19 cellular contexts compared by ENCODE assay signal in genomic region chrX:126985027-126985426, GRCh38.
DNase-seq lines count a peak whose midpoint lies in the region; ATAC-seq and TF ChIP-seq lines count a peak whose summit lies in the region.
"Had no signal": no experiment of that assay in that cellular context is flagged by ENCODE, and none has a peak within 500 bp of the region (broad histone marks: within the 10 kb centered on the region; RNA-seq: fewer than 3 reads in every experiment).

No MANE protein-coding gene starts in this region.

- no peak for TF ChIP-seq CTCF in left ventricle myocardium inferior (IDR thresholded peaks at IDR 0.05; ENCODE audit: borderline replicate concordance)
- no peak for TF ChIP-seq CTCF in nephron (IDR thresholded peaks at IDR 0.05; ENCODE audit: unreplicated experiment in 3 of 3)
- no peak for TF ChIP-seq CTCF in chondrocyte (IDR thresholded peaks at IDR 0.05)

- no peak for DNase-seq in Right ventricle myocardium superior
- DNase-seq in cardiac septum (ENCODE audit: low spot score), result no peak
- no peak for DNase-seq in left ventricle myocardium inferior
- DNase-seq in stimulated activated CD8-positive, alpha-beta memory T cell treated with anti-CD3 and anti-CD28 coated beads, Interleukin-4, amount 100 ng/mL, for 48 hours, result no peak
- DNase-seq in chondrocyte (ENCODE audit: low spot score), result no peak
- DNase-seq: 8988T; ACHN; C1 segment of cervical spinal cord; Calu3; CD4-positive, alpha-beta memory T cell; COR-L47; DMS53; DMS79 treated with DMSO at 0.1 percent for 48 hours; GF-D8; GOT3; HFFc6 had no signal

- H3K9me3 ChIP-seq in left ventricle myocardium inferior (replicated peaks), result no peaks in the 10 kb centered on the region
- H3K9me3 ChIP-seq: A549, HAP-1 had no signal

- no peaks in the 10 kb centered on the region for H3K4me1 ChIP-seq in left ventricle myocardium inferior
- H3K4me1 ChIP-seq: A549, HAP-1 had no signal

- no peak overlapping the region for H3K4me3 Mint-ChIP-seq in nephron
- H3K4me3 Mint-ChIP-seq in chondrocyte (ENCODE audit: unreplicated experiment), result no peak overlapping the region
- H3K4me3 Mint-ChIP-seq: CD4-positive, alpha-beta memory T cell; HFFc6 had no signal

- no peaks in the 10 kb centered on the region for H3K27me3 ChIP-seq in left ventricle myocardium inferior (ENCODE audit: low read depth)

- H3K27me3 Mint-ChIP-seq in nephron (ENCODE audit: low read depth), result no peaks in the 10 kb centered on the region
- no peaks in the 10 kb centered on the region for H3K27me3 Mint-ChIP-seq in chondrocyte (ENCODE audit: low read depth)
- H3K27me3 Mint-ChIP-seq: CD4-positive, alpha-beta memory T cell had no signal

- ATAC-seq in Right ventricle myocardium superior (ENCODE audit: poor library complexity), result peak; percentile 80
- ATAC-seq: A549 had no signal

- no peaks in the 10 kb centered on the region for H3K36me3 ChIP-seq in left ventricle myocardium inferior
- H3K36me3 ChIP-seq: HAP-1 had no signal

- H3K27ac Mint-ChIP-seq in nephron (peak overlapping the region; percentile 43 to 86 (median 82)), chondrocyte (ENCODE audit: unreplicated experiment) (no peak overlapping the region)
- H3K27ac Mint-ChIP-seq: CD4-positive, alpha-beta memory T cell; HFFc6 had no signal

- H3K36me3 Mint-ChIP-seq in nephron (ENCODE audit: low read depth), result no peaks in the 10 kb centered on the region
- no peaks in the 10 kb centered on the region for H3K36me3 Mint-ChIP-seq in chondrocyte (ENCODE audit: low read depth)
- H3K36me3 Mint-ChIP-seq: CD4-positive, alpha-beta memory T cell had no signal

- H3K9me3 Mint-ChIP-seq in nephron (peaks cover 3% of the 10 kb centered on the region), chondrocyte (ENCODE audit: low read depth) (peaks cover 5% of the 10 kb centered on the region)

- H3K27ac ChIP-seq in left ventricle myocardium inferior (replicated peaks), result peak overlapping the region; percentile 46
- H3K27ac ChIP-seq: A549 had no signal

- no peak overlapping the region for H3K4me3 ChIP-seq in left ventricle myocardium inferior
- H3K4me3 ChIP-seq: A549, HAP-1 had no signal

- H3K4me1 Mint-ChIP-seq in nephron, result no peaks in the 10 kb centered on the region
- no peaks in the 10 kb centered on the region for H3K4me1 Mint-ChIP-seq in chondrocyte (ENCODE audit: low read depth)
- H3K4me1 Mint-ChIP-seq: CD4-positive, alpha-beta memory T cell had no signal

- intact Hi-C loops in Right ventricle myocardium superior (cut with DNase I), result no loop called here
- intact Hi-C loops in cardiac septum (cut with DNase I), result no loop called here
- intact Hi-C loops in left ventricle myocardium inferior (cut with micrococcal nuclease), result no loop called here
